Comparison of ENCODE assay signal across 35 cellular contexts in genomic region chr12:118317729-118318128, GRCh38.
"Had no signal": no experiment of that assay in that cellular context is flagged by ENCODE, and none has a peak within 500 bp of the region (broad histone marks: within the 10 kb centered on the region; RNA-seq: fewer than 3 reads in every experiment).

No MANE protein-coding gene starts in this region.

- DNase-seq: Karpas-422, Kasumi-1, MG63, MM.1S, MV-4-11, NCI-H1048, NCI-H1092, NCI-H1092 treated with DMSO at 0.1 percent for 48 hours, NCI-H1105, NCI-H1105 treated with DMSO at 0.1 percent for 48 hours, NCI-H1417, NCI-H1417 treated with DMSO at 0.1 percent for 48 hours, NCI-H1436, NCI-H1436 treated with DMSO at 0.1 percent for 48 hours, NCI-H146, NCI-H1694, NCI-H1694 treated with DMSO at 0.1 percent for 48 hours, NCI-H187, NCI-H187 treated with DMSO at 0.1 percent for 48 hours, NCI-H1930, NCI-H2029, NCI-H2029 treated with DMSO at 0.1 percent for 48 hours, NCI-H2081, NCI-H2081 treated with DMSO at 0.1 percent for 48 hours, NCI-H2107, NCI-H2171, NCI-H2171 treated with DMSO at 0.1 percent for 48 hours, NCI-H2227 treated with DMSO at 0.1 percent for 48 hours, NCI-H226, NCI-H345, NCI-H446, NCI-H446 treated with DMSO at 0.1 percent for 48 hours, NCI-H510A, NCI-H510A treated with DMSO at 0.1 percent for 48 hours, NCI-H524 had no signal

- H3K9me3 ChIP-seq: MG63 had no signal

- H3K4me3 ChIP-seq: MG63 had no signal

- H3K27me3 ChIP-seq: MG63 had no signal
